ENCODE assay signal across 22 cellular contexts in genomic region chr2:121367246-121367900, GRCh38.
"Had no signal": no experiment of that assay in that cellular context is flagged by ENCODE, and none has a peak within 500 bp of the region (broad histone marks: within the 10 kb centered on the region; RNA-seq: fewer than 3 reads in every experiment).

No MANE protein-coding gene starts in this region.

- H3K27ac Mint-ChIP-seq: IgD-negative memory B cell, T-cell had no signal

- H3K4me3 Mint-ChIP-seq: IgD-negative memory B cell, T-cell had no signal

- H3K4me3 ChIP-seq: MG63 had no signal

- H3K27me3 Mint-ChIP-seq: IgD-negative memory B cell, T-cell had no signal

- DNase-seq: KBM-7, MG63, NCI-H1092, NCI-H1105 treated with DMSO at 0.1 percent for 48 hours, NCI-H1417 treated with DMSO at 0.1 percent for 48 hours, NCI-H146, NCI-H1694 treated with DMSO at 0.1 percent for 48 hours, NCI-H1930, NCI-H2081, NCI-H2107, NCI-H226, NCI-H446, NCI-H510A, NCI-H524 treated with DMSO at 0.1 percent for 48 hours, NCI-H69, NCI-H774, RPMI8226, SHP77, SK-N-SH, SW 1271, T-cell had no signal

- H3K27me3 ChIP-seq: MG63 had no signal

- ATAC-seq: T-cell had no signal

- H3K4me1 Mint-ChIP-seq: T-cell had no signal

- H3K4me2 ChIP-seq: SK-N-SH had no signal

- H3K9ac ChIP-seq: SK-N-SH had no signal

- H3K9me3 ChIP-seq: MG63, SK-N-SH had no signal

- H3K9me3 Mint-ChIP-seq: IgD-negative memory B cell, T-cell had no signal
